Comparison of ENCODE assay signal across 2 cellular contexts in the genomic region with DNA sequence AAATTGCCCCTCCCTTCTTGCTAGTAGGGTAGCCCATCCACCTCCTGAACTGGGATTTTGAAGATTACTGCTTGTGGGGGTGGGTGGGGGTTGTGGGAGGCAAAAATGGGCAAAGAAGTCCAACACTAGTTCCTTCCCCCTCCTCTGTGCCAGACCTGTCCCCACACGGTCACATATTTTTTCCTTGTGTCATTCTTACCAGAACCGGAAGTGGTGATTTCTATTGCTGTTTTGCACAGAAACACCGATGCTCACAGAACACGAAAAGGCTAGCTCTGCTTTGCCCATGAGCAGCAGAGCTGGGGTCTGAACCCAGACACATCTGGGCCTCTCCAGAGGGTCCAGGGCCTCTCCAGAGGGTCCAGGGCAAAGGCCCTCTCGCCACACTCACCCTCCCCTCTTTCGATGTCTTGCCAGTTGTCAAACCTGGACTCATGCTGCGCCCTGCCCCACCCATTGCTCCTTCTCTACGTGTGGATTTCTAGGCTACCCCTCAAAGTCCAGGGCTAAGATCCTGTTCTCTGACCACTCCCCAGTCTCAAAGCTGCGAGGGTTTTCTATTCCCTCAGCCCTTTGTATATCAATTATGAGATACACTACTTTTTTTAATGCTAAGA.
TF ChIP-seq lines count a peak whose summit lies in the region.

No MANE protein-coding gene starts in this region.

TF ChIP-seq in IMR-90, 13 proteins besides CTCF, POLR2A, EP300 and RAD21:
- no peak for TF ChIP-seq FOS (IDR thresholded peaks at IDR 0.05; ENCODE audit: low read depth, low read length)

TF ChIP-seq in K562, 482 proteins besides CTCF, POLR2A, EP300 and RAD21:
- TF ChIP-seq GABPA (tag; conservative IDR thresholded peaks at IDR 0.05; ENCODE audit: low read depth) (peak; percentile 57), PHF8 (IDR thresholded peaks at IDR 0.05; ENCODE audit: borderline replicate concordance, low read length) (no peak)
